ENCODE assay signal across 20 cellular contexts in the genomic region with DNA sequence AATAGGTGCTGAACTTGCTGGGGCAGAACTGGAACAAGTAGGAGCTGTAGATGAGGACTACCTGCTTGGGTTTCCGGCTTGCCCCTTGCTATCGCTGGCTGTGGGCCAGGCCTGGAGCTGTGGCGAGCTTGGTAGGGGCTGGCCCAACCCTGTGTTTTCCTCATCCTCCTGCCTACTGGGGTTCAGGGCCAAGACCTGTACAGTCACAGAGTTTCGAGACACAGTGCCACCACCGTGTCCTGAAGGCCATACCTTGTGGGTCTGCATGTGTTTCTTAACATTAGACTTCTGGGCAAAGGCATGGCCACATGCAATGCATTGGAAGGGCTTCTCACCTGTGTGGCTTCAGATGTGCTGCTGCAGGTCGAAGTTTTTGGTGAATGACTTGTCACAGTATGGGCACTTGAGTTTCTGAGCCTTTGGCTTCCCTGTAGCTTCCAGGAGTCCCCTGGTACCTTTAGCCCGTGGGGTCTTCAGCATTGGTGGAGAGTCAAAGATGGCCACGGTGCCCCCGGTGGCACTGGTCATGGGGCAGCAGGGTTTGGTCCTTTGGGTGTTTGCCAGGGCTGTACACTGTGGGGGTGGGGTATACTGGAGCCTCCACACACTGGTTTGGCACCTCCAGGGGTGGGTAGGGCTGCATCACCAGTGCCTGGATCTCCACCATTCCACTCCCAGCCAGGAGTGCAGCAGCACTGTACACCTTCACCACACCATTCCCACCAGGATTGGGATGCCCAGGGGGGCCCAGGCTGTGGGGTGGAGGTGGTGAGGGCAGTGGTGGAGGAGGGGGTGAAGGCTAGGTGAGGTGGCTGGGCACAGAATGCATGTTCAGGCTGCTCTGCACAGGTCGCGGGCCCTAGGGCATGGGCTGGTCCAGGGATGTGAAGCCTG. TPM values are rescaled to one million over a fixed set of nuclear protein-coding genes. Genes with fewer than 3 reads are reported as not detected.
DNase-seq lines count a peak whose midpoint lies in the region; ATAC-seq, FAIRE-seq and TF ChIP-seq lines count a peak whose summit lies in the region.
"Had no signal": no experiment of that assay in that cellular context is flagged by ENCODE, and none has a peak within 500 bp of the region (broad histone marks: within the 10 kb centered on the region; RNA-seq: fewer than 3 reads in every experiment).

No MANE protein-coding gene starts in this region.

- no peak for TF ChIP-seq CTCF in kidney (IDR thresholded peaks at IDR 0.05; ENCODE audit: borderline replicate concordance, extremely low read depth, insufficient read depth)
- no peak for TF ChIP-seq CTCF in neural crest cell (conservative IDR thresholded peaks at IDR 0.05)

- H3K4me1 Mint-ChIP-seq in stimulated activated naive CD8-positive, alpha-beta T cell treated with anti-CD3 and anti-CD28 coated beads, Interleukin-15, amount 100 ng/mL, for 72 hours: no peaks in the 10 kb centered on the region
- H3K4me1 Mint-ChIP-seq in neural crest cell: no peaks in the 10 kb centered on the region

- H3K9ac ChIP-seq in kidney (ENCODE audit: low read length in 2 of 2): no peak overlapping the region

- H3K36me3 Mint-ChIP-seq in neural crest cell (ENCODE audit: low read depth): no peaks in the 10 kb centered on the region

- peaks cover 7 to 18% of the 10 kb centered on the region in 2 donors for H3K9me3 Mint-ChIP-seq in stimulated activated naive CD8-positive, alpha-beta T cell treated with anti-CD3 and anti-CD28 coated beads, Interleukin-15, amount 100 ng/mL, for 72 hours
- peaks cover 6% of the 10 kb centered on the region for H3K9me3 Mint-ChIP-seq in neural crest cell

- H3K27ac Mint-ChIP-seq in stimulated activated naive CD8-positive, alpha-beta T cell treated with anti-CD3 and anti-CD28 coated beads, Interleukin-15, amount 100 ng/mL, for 72 hours: no peak overlapping the region
- peak overlapping the region; percentile 9 for H3K27ac Mint-ChIP-seq in neural crest cell (ENCODE audit: unreplicated experiment)

- no peak for FAIRE-seq in kidney (lab: Jason Lieb, UNC)
- FAIRE-seq: GM12891 had no signal

- no peaks in the 10 kb centered on the region for H3K36me3 ChIP-seq in kidney (ENCODE audit: control insufficient read depth in 1 of 2, insufficient read depth in 2 of 2, low read length in 2 of 2)
- H3K36me3 ChIP-seq: BE2C had no signal

- no peak overlapping the region for H3K4me3 Mint-ChIP-seq in stimulated activated naive CD8-positive, alpha-beta T cell treated with anti-CD3 and anti-CD28 coated beads, Interleukin-15, amount 100 ng/mL, for 72 hours
- H3K4me3 Mint-ChIP-seq in neural crest cell: no peak overlapping the region

- ATAC-seq in stimulated activated naive CD8-positive, alpha-beta T cell treated with anti-CD3 and anti-CD28 coated beads, Interleukin-15, amount 100 ng/mL, for 72 hours: peak; percentile 42
- no peak for ATAC-seq in stimulated activated naive CD8-positive, alpha-beta T cell treated with anti-CD3 and anti-CD28 coated beads, Interleukin-15, Interleukin-2, amounts not matched to agents 100 U/mL and 50 U/mL, for 24 hours
- no peak for ATAC-seq in HG03097 (IDR thresholded peaks at IDR 0.05; ENCODE audit: low FRiP score, unreplicated experiment)
- ATAC-seq: Panc1 had no signal

- DNase-seq in stimulated activated naive CD8-positive, alpha-beta T cell treated with anti-CD3 and anti-CD28 coated beads, Interleukin-15, amount 100 ng/mL, for 72 hours: no peak
- DNase-seq in stimulated activated naive CD8-positive, alpha-beta T cell treated with anti-CD3 and anti-CD28 coated beads, Interleukin-15, Interleukin-2, amounts not matched to agents 100 U/mL and 50 U/mL, for 24 hours: no peak
- DNase-seq in kidney (peak; percentile 56), neural crest cell (ENCODE audit: low read depth, low spot score) (no peak), A172 (ENCODE audit: low spot score) (no peak)
- DNase-seq in stimulated activated CD4-positive, alpha-beta T cell treated with anti-CD3 and anti-CD28 coated beads, Interleukin-2, amount 100 ng/mL, for 24 hours: no peak
- DNase-seq: BE2C, DND-41, GOT3, HCEC 1CT, KG1, NCI-H1092, NCI-H1436, NCI-H1930, NCI-H524 treated with DMSO at 0.1 percent for 48 hours, NCI-H82 had no signal

- H3K27ac ChIP-seq in kidney (ENCODE audit: low read depth in 2 of 2, low read length in 2 of 2): no peak overlapping the region

- H3K4me1 ChIP-seq in kidney (ENCODE audit: control insufficient read depth in 1 of 2, insufficient read depth in 1 of 2, low read depth in 1 of 2, low read length in 2 of 2): no peaks in the 10 kb centered on the region
- H3K4me1 ChIP-seq: BE2C had no signal

- H3K27me3 Mint-ChIP-seq in stimulated activated naive CD8-positive, alpha-beta T cell treated with anti-CD3 and anti-CD28 coated beads, Interleukin-15, amount 100 ng/mL, for 72 hours: no peaks in the 10 kb centered on the region
- H3K27me3 Mint-ChIP-seq in neural crest cell (ENCODE audit: low read depth): no peaks in the 10 kb centered on the region

- intact Hi-C loops in kidney (cut with DNase I): no loop called here

- no peak overlapping the region for H3K4me3 ChIP-seq in kidney (ENCODE audit: low read length in 2 of 2)

- no peaks in the 10 kb centered on the region for H3K9me3 ChIP-seq in kidney (ENCODE audit: control insufficient read depth in 1 of 2, low read length in 2 of 2)
- H3K9me3 ChIP-seq: BE2C had no signal

RNA-seq across cellular contexts. Expression of a gene that starts 52.1 kb away (rescaled TPM):
- total RNA-seq in kidney (1.1 TPM), neural crest cell (not detected in 2 replicates)
- polyA plus RNA-seq in kidney (ENCODE audit: insufficient read depth, low read depth, low replicate concordance): not detected
- total RNA-seq in A172 (2014; rRNA removed; shearing (Covaris generic)): 0.28 and 3.8 TPM in 2 replicates
- total RNA-seq: A673 had no signal
